ENCODE assay signal across 13 cellular contexts in the genomic region with DNA sequence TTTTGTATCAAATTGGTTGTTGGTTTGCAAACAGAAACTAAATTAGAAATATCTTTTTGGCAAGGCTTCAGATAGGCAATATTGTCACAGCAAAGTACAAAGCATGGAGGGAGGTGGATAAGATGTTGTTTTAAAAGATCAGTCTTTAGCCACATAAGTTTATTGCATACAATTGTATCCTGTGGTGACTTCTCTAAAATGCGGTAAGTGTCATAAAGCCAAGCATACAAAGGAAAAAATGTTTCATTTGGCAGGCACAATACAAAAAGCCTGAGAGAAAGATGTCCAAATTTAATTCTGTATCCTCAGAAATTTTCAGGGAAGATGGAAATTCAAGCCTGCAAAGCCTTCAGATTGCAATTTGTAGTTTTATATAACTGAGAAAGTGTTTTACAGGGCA. TPM values are rescaled to one million over a fixed set of nuclear protein-coding genes. Genes with fewer than 3 reads are reported as not detected.
DNase-seq lines count a peak whose midpoint lies in the region; ATAC-seq and TF ChIP-seq lines count a peak whose summit lies in the region.
"Had no signal": no experiment of that assay in that cellular context is flagged by ENCODE, and none has a peak within 500 bp of the region (broad histone marks: within the 10 kb centered on the region; RNA-seq: fewer than 3 reads in every experiment).

No MANE protein-coding gene starts in this region.

- no peak for DNase-seq in SK-N-SH
- DNase-seq in memory B cell (ENCODE audit: low spot score in 2 of 2): no peak
- DNase-seq in testis: no peak
- no peak for DNase-seq in NCI-H1092 (lab: John Stamatoyannopoulos, UW)
- DNase-seq in T-cell: no peak
- DNase-seq in BE2C: no peak
- DNase-seq: adrenal gland, NCI-H526 treated with DMSO at 0.1 percent for 48 hours, occipital lobe had no signal

- CTCF ChIA-PET in SK-N-SH (lab: Yijun Ruan, JAX) (no interaction called here), T-cell (lab: Charles Lee) (no interaction called here)

- H3K4me3 ChIP-seq in SK-N-SH (ENCODE audit: low read depth in 2 of 2, low read length in 1 of 2) (no peak overlapping the region), testis (no peak overlapping the region), BE2C (ENCODE audit: low read depth, low read length) (no peak overlapping the region)
- H3K4me3 ChIP-seq: A549 had no signal

- TF ChIP-seq CTCF in SK-N-SH (IDR thresholded peaks at IDR 0.05) (no peak), testis (IDR thresholded peaks at IDR 0.05) (no peak), BE2C (IDR thresholded peaks at IDR 0.05; ENCODE audit: low read depth, low read length) (no peak)

- no peaks in the 10 kb centered on the region for H3K27me3 Mint-ChIP-seq in activated T-helper 17 cell treated with anti-CD3 and anti-CD28 coated beads, Interleukin-2, amount 50 U/mL, for 72 hours
- H3K27me3 Mint-ChIP-seq in memory B cell: no peaks in the 10 kb centered on the region
- H3K27me3 Mint-ChIP-seq in T-cell: no peaks in the 10 kb centered on the region

- no peaks in the 10 kb centered on the region for H3F3A ChIP-seq in SK-N-SH (replicated peaks; ENCODE audit: insufficient read depth)

- TF ChIP-seq RAD21 in SK-N-SH (IDR thresholded peaks at IDR 0.05; ENCODE audit: low read length): no peak

- intact Hi-C loops in testis (cut with DNase I; ENCODE audit: low total_unique reads): no loop called here

- POLR2A ChIA-PET in SK-N-SH (lab: Yijun Ruan, JAX) (no interaction called here), T-cell (lab: Charles Lee) (interaction anchor here in 1 of 2 donors (0.6 kb wide), 1 partner anchor 10 kb away, joined by 5 read pairs; no protein-coding TSS in a partner anchor)

- no peaks in the 10 kb centered on the region for H3K9me2 ChIP-seq in SK-N-SH

- TF ChIP-seq EP300 in SK-N-SH (IDR thresholded peaks at IDR 0.05; ENCODE audit: borderline replicate concordance in 1 of 2, low read depth in 1 of 2, low read length in 1 of 2): no peak

- H3K27me3 ChIP-seq in SK-N-SH (ENCODE audit: insufficient read depth) (no peaks in the 10 kb centered on the region), testis (no peaks in the 10 kb centered on the region), BE2C (no peaks in the 10 kb centered on the region)
- H3K27me3 ChIP-seq: adrenal gland had no signal

- no peaks in the 10 kb centered on the region for H4K20me1 ChIP-seq in SK-N-SH (ENCODE audit: insufficient read depth)

- 100% methylated on average over 1 of the region's 1 CpG for WGBS in SK-N-SH (ENCODE audit: low lambda C conversion rate)
- 6 to 9% methylated on average over 1 of the region's 1 CpG for WGBS in testis, 2 donors

- H3K4me1 ChIP-seq in SK-N-SH (ENCODE audit: control insufficient read depth in 1 of 2, insufficient read depth in 2 of 2, low read depth in 1 of 2, low read length in 1 of 2): peaks cover 0 to 20% of the 10 kb centered on the region in 2 experiments; a peak in 1 of 4 replicates
- peaks cover 11% of the 10 kb centered on the region for H3K4me1 ChIP-seq in testis
- H3K4me1 ChIP-seq in BE2C: no peaks in the 10 kb centered on the region; the same call in 1 of the 2 replicates

- H3K27ac ChIP-seq in SK-N-SH (ENCODE audit: low read depth in 2 of 2, low read length in 1 of 2) (peak overlapping the region in 1 of 2 experiments; percentile 82; a peak in 2 of 4 replicates), testis (peak overlapping the region; percentile 3 to 40)
- H3K27ac ChIP-seq: A549 had no signal

- no peak for TF ChIP-seq POLR2A in testis (IDR thresholded peaks at IDR 0.05)

- H3K9me3 Mint-ChIP-seq in activated T-helper 17 cell treated with anti-CD3 and anti-CD28 coated beads, Interleukin-2, amount 50 U/mL, for 72 hours: no peaks in the 10 kb centered on the region
- H3K9me3 Mint-ChIP-seq in memory B cell (no peaks in the 10 kb centered on the region), T-cell (no peaks in the 10 kb centered on the region)

- no peak overlapping the region for H3K4me2 ChIP-seq in SK-N-SH
- H3K4me2 ChIP-seq: A549 had no signal

- peak overlapping the region; percentile 88 for H3K27ac Mint-ChIP-seq in activated T-helper 17 cell treated with anti-CD3 and anti-CD28 coated beads, Interleukin-2, amount 50 U/mL, for 72 hours
- peak overlapping the region; percentile 96 for H3K27ac Mint-ChIP-seq in memory B cell
- H3K27ac Mint-ChIP-seq in T-cell: peak overlapping the region in 1 of 2 donors; percentile 66

- peak overlapping the region; percentile 23; the same call in 1 of the 2 replicates for H2AFZ ChIP-seq in SK-N-SH (ENCODE audit: low read depth)

- H3K79me2 ChIP-seq in SK-N-SH (ENCODE audit: insufficient read depth): no peaks in the 10 kb centered on the region

- no peak overlapping the region for H3K9ac ChIP-seq in SK-N-SH

- peaks cover 47% of the 10 kb centered on the region for H3K36me3 Mint-ChIP-seq in activated T-helper 17 cell treated with anti-CD3 and anti-CD28 coated beads, Interleukin-2, amount 50 U/mL, for 72 hours (ENCODE audit: low read depth)
- H3K36me3 Mint-ChIP-seq in memory B cell: no peaks in the 10 kb centered on the region
- H3K36me3 Mint-ChIP-seq in T-cell: peaks cover 11% of the 10 kb centered on the region

- H3K36me3 ChIP-seq in SK-N-SH (replicated peaks in 1 of 2; ENCODE audit: control insufficient read depth in 1 of 2, insufficient read depth in 2 of 2, low read length in 1 of 2) (no peaks in the 10 kb centered on the region), testis (ENCODE audit: low read depth, missing control alignments) (no peaks in the 10 kb centered on the region), BE2C (no peaks in the 10 kb centered on the region)
- H3K36me3 ChIP-seq: adrenal gland had no signal

- H3K9me3 ChIP-seq in SK-N-SH (no peaks in the 10 kb centered on the region), testis (no peaks in the 10 kb centered on the region), BE2C (no peaks in the 10 kb centered on the region)
- H3K9me3 ChIP-seq: A549, adrenal gland had no signal

- H3K4me1 Mint-ChIP-seq in activated T-helper 17 cell treated with anti-CD3 and anti-CD28 coated beads, Interleukin-2, amount 50 U/mL, for 72 hours: peaks cover 60% of the 10 kb centered on the region
- peaks cover 45% of the 10 kb centered on the region for H3K4me1 Mint-ChIP-seq in memory B cell
- peaks cover 80 to 98% (median 90%) of the 10 kb centered on the region in 3 donors for H3K4me1 Mint-ChIP-seq in T-cell

- no peak for ATAC-seq in SK-N-SH treated with all-trans-retinoic acid at 6 μM for 48 hours
- ATAC-seq in activated T-helper 17 cell treated with anti-CD3 and anti-CD28 coated beads, Interleukin-2, amount 50 U/mL, for 72 hours (replicated peaks): no peak
- no peak for ATAC-seq in memory B cell (ENCODE audit: low read depth)
- ATAC-seq in T-cell (replicated peaks in 1 of 4): no peak
- ATAC-seq: A549, HCT116 had no signal

- H3K4me3 Mint-ChIP-seq in activated T-helper 17 cell treated with anti-CD3 and anti-CD28 coated beads, Interleukin-2, amount 50 U/mL, for 72 hours: peak overlapping the region; percentile 70
- H3K4me3 Mint-ChIP-seq in memory B cell: peak overlapping the region; percentile 89
- peak overlapping the region in 1 of 3 donors; percentile 42 for H3K4me3 Mint-ChIP-seq in T-cell

TF ChIP-seq in SK-N-SH, 30 proteins besides CTCF, POLR2A, EP300 and RAD21:
- no peak for TF ChIP-seq YY1 (IDR thresholded peaks at IDR 0.05; ENCODE audit: low read depth)

TF ChIP-seq in SK-N-SH treated with all-trans-retinoic acid at 6 μM for 48 hours, 23 proteins besides CTCF, POLR2A, EP300 and RAD21:
- TF ChIP-seq ZNF8 (CRISPR knock-in tag; IDR thresholded peaks at IDR 0.05): no peak
- no peak for TF ChIP-seq ZFP3 (CRISPR knock-in tag; IDR thresholded peaks at IDR 0.05)
- no peak for TF ChIP-seq ZC3H10 (CRISPR knock-in tag; IDR thresholded peaks at IDR 0.05)
- TF ChIP-seq PATZ1 (CRISPR knock-in tag; IDR thresholded peaks at IDR 0.05; ENCODE audit: borderline replicate concordance): no peak
- TF ChIP-seq CSDC2 (CRISPR knock-in tag; IDR thresholded peaks at IDR 0.05): no peak

RNA-seq across cellular contexts. Expression of gene KAT2B, which starts 7.7 kb away (rescaled TPM):
- polyA plus RNA-seq in SK-N-SH (2012; rRNA removed) (2.1 and 2.8 TPM in 2 replicates), testis (ENCODE audit: insufficient read depth, low read depth, low replicate concordance) (5.3 TPM)
- 3.1 and 3.4 TPM in 2 replicates for polyA plus RNA-seq in SK-N-SH (2012; cell fraction: cytosol; rRNA removed)
- 1.5 and 3.0 TPM in 2 replicates for polyA plus RNA-seq in SK-N-SH (2012; cell fraction: nucleus; rRNA removed)
- total RNA-seq in activated T-helper 17 cell treated with anti-CD3 and anti-CD28 coated beads, Interleukin-2, amount 50 U/mL, for 72 hours: 100 to 1,000 TPM; 109 to 143 TPM
- total RNA-seq in testis (1 to 10 TPM; 6.5 to 9.9 TPM), T-cell (10 to 100 TPM; 49.5 to 98.8 (median 80.8) TPM)
- polyA plus RNA-seq in BE2C (2012; ENCODE audit: insufficient read depth, insufficient read length, low read depth): 4.1 TPM

RNA-seq across cellular contexts. Expression of gene PP2D1, which starts 35.9 kb away (rescaled TPM):
- polyA plus RNA-seq in SK-N-SH (2012; rRNA removed) (not detected in 2 replicates), testis (ENCODE audit: insufficient read depth, low read depth, low replicate concordance) (37.5 TPM)
- polyA plus RNA-seq in SK-N-SH (2012; cell fraction: cytosol; rRNA removed): not detected in 2 replicates
- polyA plus RNA-seq in SK-N-SH (2012; cell fraction: nucleus; rRNA removed): not detected in 2 replicates
- not detected for total RNA-seq in activated T-helper 17 cell treated with anti-CD3 and anti-CD28 coated beads, Interleukin-2, amount 50 U/mL, for 72 hours
- total RNA-seq in testis (10 to 100 TPM in 1 of 2 donors, 1 to 10 TPM in 1; 9.3 to 22.8 TPM), T-cell (not detected)
- not detected for polyA plus RNA-seq in BE2C (2012; ENCODE audit: insufficient read depth, insufficient read length, low read depth)
- total RNA-seq: adrenal gland, occipital lobe had no signal
- polyA plus RNA-seq: A549, adrenal gland had no signal

Comparison
In these comparisons a context has a peak if more than half of its experiments do, and no peak if none do; other contexts are left out.
1. RNA of gene KAT2B, which starts 7.7 kb away (total RNA-seq): 109 to 143 TPM in activated T-helper 17 cell treated with anti-CD3 and anti-CD28 coated beads, Interleukin-2, amount 50 U/mL, for 72 hours and 49.5 to 98.8 TPM in T-cell; 6.5 to 9.9 TPM in testis; every median in the first group is over 4 times any median in the second.
2. RNA of gene PP2D1, which starts 35.9 kb away (total RNA-seq): 9.3 to 22.8 TPM in testis; not detected in activated T-helper 17 cell treated with anti-CD3 and anti-CD28 coated beads, Interleukin-2, amount 50 U/mL, for 72 hours and not detected in T-cell; every median in the first group is over 10 times any median in the second.